In the genomic region with DNA sequence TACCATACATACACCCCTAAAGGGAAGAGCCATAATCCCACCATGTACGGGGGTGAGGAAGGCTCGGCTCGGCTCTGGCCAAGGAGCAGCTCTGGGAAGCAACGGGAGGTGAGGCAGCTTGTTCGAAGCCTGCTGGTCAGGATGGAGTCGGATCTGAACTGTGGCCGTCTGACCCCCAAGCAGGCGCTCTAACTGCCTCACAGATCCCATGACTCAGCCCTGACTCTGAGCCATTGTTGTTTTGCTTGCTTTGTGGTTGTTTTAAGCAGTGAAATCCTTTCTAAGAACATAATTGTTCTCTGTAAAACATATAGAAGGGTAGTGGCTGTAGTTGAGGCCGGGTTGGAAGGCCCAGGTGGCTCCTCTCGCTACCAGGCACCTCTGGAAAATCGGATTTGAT, we compare ENCODE assay signal across 1 cellular context.
TF ChIP-seq lines count a peak whose summit lies in the region.

No MANE protein-coding gene starts in this region.

TF ChIP-seq in HepG2, 621 proteins besides CTCF, POLR2A, EP300 and RAD21:
- TF ChIP-seq ZBTB1 (CRISPR knock-in tag; IDR thresholded peaks at IDR 0.05; ENCODE audit: borderline replicate concordance): no peak
- TF ChIP-seq ZBTB7B (CRISPR knock-in tag; IDR thresholded peaks at IDR 0.05): no peak
- no peak for TF ChIP-seq XBP1 (CRISPR knock-in tag; IDR thresholded peaks at IDR 0.05)
- no peak for TF ChIP-seq SOX13 (IDR thresholded peaks at IDR 0.05)
- TF ChIP-seq SOX13 (CRISPR knock-in tag; conservative IDR thresholded peaks at IDR 0.05 in 1 of 2, IDR thresholded peaks at IDR 0.05 in 1 of 2): peak in 1 of 2 experiments; percentile 27; a peak in 1 of 4 replicates
- TF ChIP-seq FOSL2 (CRISPR knock-in tag; IDR thresholded peaks at IDR 0.05): 0 out of 2 replicates have a peak, but pooled peaks have one; percentile 32
- TF ChIP-seq, protein P1, sequence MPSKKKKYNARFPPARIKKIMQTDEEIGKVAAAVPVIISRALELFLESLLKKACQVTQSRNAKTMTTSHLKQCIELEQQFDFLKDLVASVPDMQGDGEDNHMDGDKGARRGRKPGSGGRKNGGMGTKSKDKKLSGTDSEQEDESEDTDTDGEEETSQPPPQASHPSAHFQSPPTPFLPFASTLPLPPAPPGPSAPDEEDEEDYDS (CRISPR knock-in tag; IDR thresholded peaks at IDR 0.05): no peak
- no peak for TF ChIP-seq SMARCC2 (IDR thresholded peaks at IDR 0.05)
- no peak for TF ChIP-seq MED1 (CRISPR knock-in tag; IDR thresholded peaks at IDR 0.05)
- no peak for TF ChIP-seq GATAD1 (CRISPR knock-in tag; IDR thresholded peaks at IDR 0.05)
